Comparison of ENCODE assay signal across 8 cellular contexts in genomic region chr12:130839770-130840355, GRCh38. TPM values are rescaled to one million over a fixed set of nuclear protein-coding genes. Genes with fewer than 3 reads are reported as not detected.
A peak's percentile ranks its signal among the peaks of the same experiment; 100 is the strongest.
DNase-seq lines count a peak whose midpoint lies in the region; TF ChIP-seq lines count a peak whose summit lies in the region.

No MANE protein-coding gene starts in this region.

- TF ChIP-seq RAD21 in neural cell (conservative IDR thresholded peaks at IDR 0.05), result no peak

- no peaks in the 10 kb centered on the region for H3K36me3 ChIP-seq in BLaER1 treated with 17β-estradiol and CSF1 and Interleukin-3, amounts not matched to agents 10 nM and 100 nM
- H3K36me3 ChIP-seq in Loucy (ENCODE audit: insufficient read depth, low read length) (no peaks in the 10 kb centered on the region), neural cell (ENCODE audit: insufficient read depth, low read length) (no peaks in the 10 kb centered on the region), HAP-1 (replicated peaks) (no peaks in the 10 kb centered on the region)

- H3K4me2 ChIP-seq in BLaER1 treated with 17β-estradiol and CSF1 and Interleukin-3, amounts not matched to agents 10 nM and 100 nM, result peak overlapping the region; percentile 40 to 94 (median 71)
- peak overlapping the region; percentile 94 for H3K4me2 ChIP-seq in Loucy (ENCODE audit: low read depth, low read length, poor library complexity, severe bottlenecking)
- H3K4me2 ChIP-seq in neural cell (ENCODE audit: low read length), result peak overlapping the region; percentile 61

- no peak for TF ChIP-seq EP300 in neural cell (conservative IDR thresholded peaks at IDR 0.05; ENCODE audit: poor library complexity, severe bottlenecking)

- peaks cover 3 to 36% (median 24%) of the 10 kb centered on the region in 11 experiments; a peak in 16 of 22 replicates for H4K20me1 ChIP-seq in BLaER1 treated with 17β-estradiol and CSF1 and Interleukin-3, amounts not matched to agents 10 nM and 100 nM
- H4K20me1 ChIP-seq in Loucy (ENCODE audit: insufficient read depth, low read length, poor library complexity, severe bottlenecking), result no peaks in the 10 kb centered on the region
- H4K20me1 ChIP-seq in neural cell (ENCODE audit: insufficient read depth), result no peaks in the 10 kb centered on the region

- in situ Hi-C loops in HAP-1 (cut with MboI; ENCODE audit: low sequenced_read_pairs), result loop anchor here (5.0 kb wide), 1 partner anchor 32 kb away; the partner anchor contains the start of gene RAN

- H3K4me3 ChIP-seq in BLaER1 treated with 17β-estradiol and CSF1 and Interleukin-3, amounts not matched to agents 10 nM and 100 nM, result peak overlapping the region in 4 of 10 experiments; percentile 67 to 79 (median 73); a peak in 5 of 20 replicates
- H3K4me3 ChIP-seq in Loucy (ENCODE audit: low read length, poor library complexity, severe bottlenecking), result peak overlapping the region; percentile 75
- peak overlapping the region; percentile 61 for H3K4me3 ChIP-seq in neural cell (ENCODE audit: low read length)
- H3K4me3 ChIP-seq in HAP-1, result no peak overlapping the region

- H3K4me1 Mint-ChIP-seq in chondrocyte (ENCODE audit: low read depth), result peaks cover 34% of the 10 kb centered on the region

- peak overlapping the region; percentile 72 for H3K4me3 Mint-ChIP-seq in chondrocyte (ENCODE audit: unreplicated experiment)

- no peak; the same call in 1 of the 2 replicates for TF ChIP-seq CTCF in Loucy (conservative IDR thresholded peaks at IDR 0.05; ENCODE audit: low read length)
- TF ChIP-seq CTCF in chondrocyte (IDR thresholded peaks at IDR 0.05), result no peak
- TF ChIP-seq CTCF in neural cell (IDR thresholded peaks at IDR 0.05; ENCODE audit: poor library complexity, severe bottlenecking), result no peak

- no peaks in the 10 kb centered on the region for H3K9me2 ChIP-seq in Loucy (replicated peaks; ENCODE audit: low read depth, low read length)
- H3K9me2 ChIP-seq in neural cell (ENCODE audit: insufficient read depth, low read length), result no peaks in the 10 kb centered on the region

- peaks cover 5% of the 10 kb centered on the region for H3K79me2 ChIP-seq in Loucy (ENCODE audit: insufficient read depth, low read length)
- H3K79me2 ChIP-seq in neural cell (replicated peaks; ENCODE audit: insufficient read depth, low read length), result peaks cover 30% of the 10 kb centered on the region

- no peaks in the 10 kb centered on the region for H3K27me3 Mint-ChIP-seq in chondrocyte (ENCODE audit: low read depth)

- peak overlapping the region in 3 of 11 experiments; percentile 7 to 56 (median 32); a peak in 3 of 22 replicates for H3K27ac ChIP-seq in BLaER1 treated with 17β-estradiol and CSF1 and Interleukin-3, amounts not matched to agents 10 nM and 100 nM
- peak overlapping the region; percentile 48 for H3K27ac ChIP-seq in neural cell (ENCODE audit: low read length)

- no peaks in the 10 kb centered on the region for H3K27me3 ChIP-seq in BLaER1 treated with 17β-estradiol and CSF1 and Interleukin-3, amounts not matched to agents 10 nM and 100 nM
- H3K27me3 ChIP-seq in Loucy (ENCODE audit: insufficient read depth, low read length, poor library complexity, severe bottlenecking) (no peaks in the 10 kb centered on the region), neural cell (ENCODE audit: insufficient read depth, low read depth, low read length) (no peaks in the 10 kb centered on the region), HAP-1 (ENCODE audit: low read depth) (no peaks in the 10 kb centered on the region)

- peak overlapping the region; percentile 99 for H2AFZ ChIP-seq in Loucy (ENCODE audit: low read length)
- H2AFZ ChIP-seq in neural cell (ENCODE audit: low read depth, low read length), result peak overlapping the region; percentile 25

- no peaks in the 10 kb centered on the region for H3K9me3 Mint-ChIP-seq in chondrocyte (ENCODE audit: low read depth)

- DNase-seq in chondrocyte (ENCODE audit: low spot score) (no peak), AG08395 (ENCODE audit: low spot score) (no peak), NCI-H1092 (lab: John Stamatoyannopoulos, UW) (no peak), HAP-1 (ENCODE audit: low spot score in 2 of 2) (no peak), HPDE6-E6E7 (ENCODE audit: extremely low spot score) (no peak)

- peaks cover 27 to 42% (median 34%) of the 10 kb centered on the region in 10 experiments for H3K4me1 ChIP-seq in BLaER1 treated with 17β-estradiol and CSF1 and Interleukin-3, amounts not matched to agents 10 nM and 100 nM
- H3K4me1 ChIP-seq in Loucy (ENCODE audit: insufficient read depth, low read length, poor library complexity, severe bottlenecking) (peaks cover 26% of the 10 kb centered on the region), HAP-1 (peaks cover 9% of the 10 kb centered on the region)

- H3F3A ChIP-seq in Loucy (ENCODE audit: low read depth), result peaks cover 3% of the 10 kb centered on the region; the same call in 1 of the 2 replicates
- H3F3A ChIP-seq in neural cell (ENCODE audit: insufficient read depth, low read length, poor library complexity, severe bottlenecking), result no peaks in the 10 kb centered on the region

- no peaks in the 10 kb centered on the region; a peak in 1 of 22 replicates for H3K9me3 ChIP-seq in BLaER1 treated with 17β-estradiol and CSF1 and Interleukin-3, amounts not matched to agents 10 nM and 100 nM (replicated peaks in 1 of 11)
- H3K9me3 ChIP-seq in Loucy (ENCODE audit: insufficient read depth, low read depth, low read length) (no peaks in the 10 kb centered on the region), neural cell (ENCODE audit: low read length) (no peaks in the 10 kb centered on the region), HAP-1 (no peaks in the 10 kb centered on the region)

- peak overlapping the region in 1 of 11 experiments; percentile 62; a peak in 5 of 22 replicates for H3K9ac ChIP-seq in BLaER1 treated with 17β-estradiol and CSF1 and Interleukin-3, amounts not matched to agents 10 nM and 100 nM
- H3K9ac ChIP-seq in Loucy (ENCODE audit: low read depth, low read length, poor library complexity, severe bottlenecking) (peak overlapping the region; percentile 36), neural cell (ENCODE audit: low read length) (peak overlapping the region; percentile 44)

- peak overlapping the region; percentile 64 for H3K27ac Mint-ChIP-seq in chondrocyte (ENCODE audit: unreplicated experiment)

- H3K36me3 Mint-ChIP-seq in chondrocyte (ENCODE audit: low read depth), result no peaks in the 10 kb centered on the region

TF ChIP-seq in neural cell, 6 proteins besides CTCF, POLR2A, EP300 and RAD21:
- no peak for TF ChIP-seq SMC3 (conservative IDR thresholded peaks at IDR 0.05; ENCODE audit: poor library complexity)
- no peak for TF ChIP-seq TAF1 (IDR thresholded peaks at IDR 0.05; ENCODE audit: low read depth)
- TF ChIP-seq POLR2AphosphoS5 (IDR thresholded peaks at IDR 0.05), result no peak
- no peak for TF ChIP-seq REST (IDR thresholded peaks at IDR 0.05; ENCODE audit: borderline replicate concordance)
- TF ChIP-seq EZH2 (IDR thresholded peaks at IDR 0.05; ENCODE audit: borderline replicate concordance, insufficient read depth, low read length, poor library complexity, severe bottlenecking), result no peak
- TF ChIP-seq MXI1 (conservative IDR thresholded peaks at IDR 0.05; ENCODE audit: poor library complexity, severe bottlenecking), result no peak

RNA-seq across cellular contexts. Expression of gene STX2, which starts 0.8 kb away (rescaled TPM):
- total RNA-seq in chondrocyte, result 28.4 to 42.6 TPM (median 40.4 TPM) in 3 replicates
- 58.4 and 67.0 TPM in 2 replicates for polyA plus RNA-seq in neural cell
- polyA minus RNA-seq in neural cell, result 23.9 and 28.4 TPM in 2 replicates

RNA-seq across cellular contexts. Expression of gene RAN, which starts 32.0 kb away (rescaled TPM):
- total RNA-seq in chondrocyte, result 509 to 544 TPM (median 519 TPM) in 3 replicates
- 579 and 616 TPM in 2 replicates for polyA plus RNA-seq in neural cell
- 316 and 334 TPM in 2 replicates for polyA minus RNA-seq in neural cell
